Comparison of ENCODE assay signal across 1 cellular context in genomic region chr9:70441622-70442021, GRCh38.
A peak's percentile ranks its signal among the peaks of the same experiment; 100 is the strongest.
TF ChIP-seq lines count a peak whose summit lies in the region.

No MANE protein-coding gene starts in this region.

TF ChIP-seq in HepG2, 621 proteins besides CTCF, POLR2A, EP300 and RAD21 (continued from another document and continues in another):
- TF ChIP-seq HOMEZ (CRISPR knock-in tag; IDR thresholded peaks at IDR 0.05; ENCODE audit: low read depth) (0 out of 2 replicates have a peak, but pooled peaks have one; percentile 17), ZNF770 (CRISPR knock-in tag; IDR thresholded peaks at IDR 0.05) (no peak), SRSF1 (optimal IDR thresholded peaks at IDR 0.05; ENCODE audit: low read depth, low read length) (no peak), XRCC5 (optimal IDR thresholded peaks at IDR 0.05; ENCODE audit: low read length) (no peak), ZNF333 (CRISPR knock-in tag; IDR thresholded peaks at IDR 0.05; ENCODE audit: borderline replicate concordance) (no peak), RBM39 (IDR thresholded peaks at IDR 0.05; ENCODE audit: low read depth, low read length, poor library complexity, severe bottlenecking) (no peak), ATRX (CRISPR knock-in tag; IDR thresholded peaks at IDR 0.05; ENCODE audit: borderline replicate concordance) (no peak), ZNF609 (CRISPR knock-in tag; IDR thresholded peaks at IDR 0.05; ENCODE audit: borderline replicate concordance) (peak; percentile 86), ZNF446 (CRISPR knock-in tag; IDR thresholded peaks at IDR 0.05) (no peak), ZNF225 (CRISPR knock-in tag; IDR thresholded peaks at IDR 0.05) (no peak), ZNF883 (CRISPR knock-in tag; IDR thresholded peaks at IDR 0.05; ENCODE audit: not compliant biosample characterization) (no peak), ZNF619 (CRISPR knock-in tag; IDR thresholded peaks at IDR 0.05) (no peak), ZNF879 (CRISPR knock-in tag; IDR thresholded peaks at IDR 0.05) (no peak), ZNF678 (CRISPR knock-in tag; IDR thresholded peaks at IDR 0.05) (no peak), ZBTB34 (CRISPR knock-in tag; IDR thresholded peaks at IDR 0.05) (0 out of 2 replicates have a peak, but pooled peaks have one; percentile 26), CEBPG (CRISPR knock-in tag; IDR thresholded peaks at IDR 0.05) (peak; percentile 24; the same call in 1 of the 2 replicates), ZBTB7B (CRISPR knock-in tag; IDR thresholded peaks at IDR 0.05) (no peak), ETS1 (CRISPR knock-in tag; IDR thresholded peaks at IDR 0.05) (no peak), RXRB (CRISPR knock-in tag; IDR thresholded peaks at IDR 0.05; ENCODE audit: borderline replicate concordance) (peak; percentile 93), ZNF331 (CRISPR knock-in tag; IDR thresholded peaks at IDR 0.05) (no peak), FOXA1 (IDR thresholded peaks at IDR 0.05) (no peak), FOXA1 (CRISPR knock-in tag; IDR thresholded peaks at IDR 0.05) (peak; percentile 69), CCDC6 (CRISPR knock-in tag; IDR thresholded peaks at IDR 0.05) (no peak), ZMAT3 (CRISPR knock-in tag; conservative IDR thresholded peaks at IDR 0.05) (no peak), WIZ (CRISPR knock-in tag; IDR thresholded peaks at IDR 0.05) (no peak), ZNF205 (CRISPR knock-in tag; IDR thresholded peaks at IDR 0.05) (no peak), KDM3A (CRISPR knock-in tag; IDR thresholded peaks at IDR 0.05; ENCODE audit: low read depth) (no peak), MIER3 (CRISPR knock-in tag; IDR thresholded peaks at IDR 0.05; ENCODE audit: borderline replicate concordance) (peak; percentile 41; the same call in 1 of the 2 replicates), ZNF841 (CRISPR knock-in tag; IDR thresholded peaks at IDR 0.05; ENCODE audit: borderline replicate concordance) (no peak), SNRNP70 (IDR thresholded peaks at IDR 0.05; ENCODE audit: low read depth, low read length) (no peak)
- TF ChIP-seq, protein P1, sequence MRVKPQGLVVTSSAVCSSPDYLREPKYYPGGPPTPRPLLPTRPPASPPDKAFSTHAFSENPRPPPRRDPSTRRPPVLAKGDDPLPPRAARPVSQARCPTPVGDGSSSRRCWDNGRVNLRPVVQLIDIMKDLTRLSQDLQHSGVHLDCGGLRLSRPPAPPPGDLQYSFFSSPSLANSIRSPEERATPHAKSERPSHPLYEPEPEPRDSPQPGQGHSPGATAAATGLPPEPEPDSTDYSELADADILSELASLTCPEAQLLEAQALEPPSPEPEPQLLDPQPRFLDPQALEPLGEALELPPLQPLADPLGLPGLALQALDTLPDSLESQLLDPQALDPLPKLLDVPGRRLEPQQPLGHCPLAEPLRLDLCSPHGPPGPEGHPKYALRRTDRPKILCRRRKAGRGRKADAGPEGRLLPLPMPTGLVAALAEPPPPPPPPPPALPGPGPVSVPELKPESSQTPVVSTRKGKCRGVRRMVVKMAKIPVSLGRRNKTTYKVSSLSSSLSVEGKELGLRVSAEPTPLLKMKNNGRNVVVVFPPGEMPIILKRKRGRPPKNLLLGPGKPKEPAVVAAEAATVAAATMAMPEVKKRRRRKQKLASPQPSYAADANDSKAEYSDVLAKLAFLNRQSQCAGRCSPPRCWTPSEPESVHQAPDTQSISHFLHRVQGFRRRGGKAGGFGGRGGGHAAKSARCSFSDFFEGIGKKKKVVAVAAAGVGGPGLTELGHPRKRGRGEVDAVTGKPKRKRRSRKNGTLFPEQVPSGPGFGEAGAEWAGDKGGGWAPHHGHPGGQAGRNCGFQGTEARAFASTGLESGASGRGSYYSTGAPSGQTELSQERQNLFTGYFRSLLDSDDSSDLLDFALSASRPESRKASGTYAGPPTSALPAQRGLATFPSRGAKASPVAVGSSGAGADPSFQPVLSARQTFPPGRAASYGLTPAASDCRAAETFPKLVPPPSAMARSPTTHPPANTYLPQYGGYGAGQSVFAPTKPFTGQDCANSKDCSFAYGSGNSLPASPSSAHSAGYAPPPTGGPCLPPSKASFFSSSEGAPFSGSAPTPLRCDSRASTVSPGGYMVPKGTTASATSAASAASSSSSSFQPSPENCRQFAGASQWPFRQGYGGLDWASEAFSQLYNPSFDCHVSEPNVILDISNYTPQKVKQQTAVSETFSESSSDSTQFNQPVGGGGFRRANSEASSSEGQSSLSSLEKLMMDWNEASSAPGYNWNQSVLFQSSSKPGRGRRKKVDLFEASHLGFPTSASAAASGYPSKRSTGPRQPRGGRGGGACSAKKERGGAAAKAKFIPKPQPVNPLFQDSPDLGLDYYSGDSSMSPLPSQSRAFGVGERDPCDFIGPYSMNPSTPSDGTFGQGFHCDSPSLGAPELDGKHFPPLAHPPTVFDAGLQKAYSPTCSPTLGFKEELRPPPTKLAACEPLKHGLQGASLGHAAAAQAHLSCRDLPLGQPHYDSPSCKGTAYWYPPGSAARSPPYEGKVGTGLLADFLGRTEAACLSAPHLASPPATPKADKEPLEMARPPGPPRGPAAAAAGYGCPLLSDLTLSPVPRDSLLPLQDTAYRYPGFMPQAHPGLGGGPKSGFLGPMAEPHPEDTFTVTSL (CRISPR knock-in tag; IDR thresholded peaks at IDR 0.05; ENCODE audit: borderline replicate concordance): peak; percentile 74; the same call in 1 of the 2 replicates
- TF ChIP-seq, protein P2, sequence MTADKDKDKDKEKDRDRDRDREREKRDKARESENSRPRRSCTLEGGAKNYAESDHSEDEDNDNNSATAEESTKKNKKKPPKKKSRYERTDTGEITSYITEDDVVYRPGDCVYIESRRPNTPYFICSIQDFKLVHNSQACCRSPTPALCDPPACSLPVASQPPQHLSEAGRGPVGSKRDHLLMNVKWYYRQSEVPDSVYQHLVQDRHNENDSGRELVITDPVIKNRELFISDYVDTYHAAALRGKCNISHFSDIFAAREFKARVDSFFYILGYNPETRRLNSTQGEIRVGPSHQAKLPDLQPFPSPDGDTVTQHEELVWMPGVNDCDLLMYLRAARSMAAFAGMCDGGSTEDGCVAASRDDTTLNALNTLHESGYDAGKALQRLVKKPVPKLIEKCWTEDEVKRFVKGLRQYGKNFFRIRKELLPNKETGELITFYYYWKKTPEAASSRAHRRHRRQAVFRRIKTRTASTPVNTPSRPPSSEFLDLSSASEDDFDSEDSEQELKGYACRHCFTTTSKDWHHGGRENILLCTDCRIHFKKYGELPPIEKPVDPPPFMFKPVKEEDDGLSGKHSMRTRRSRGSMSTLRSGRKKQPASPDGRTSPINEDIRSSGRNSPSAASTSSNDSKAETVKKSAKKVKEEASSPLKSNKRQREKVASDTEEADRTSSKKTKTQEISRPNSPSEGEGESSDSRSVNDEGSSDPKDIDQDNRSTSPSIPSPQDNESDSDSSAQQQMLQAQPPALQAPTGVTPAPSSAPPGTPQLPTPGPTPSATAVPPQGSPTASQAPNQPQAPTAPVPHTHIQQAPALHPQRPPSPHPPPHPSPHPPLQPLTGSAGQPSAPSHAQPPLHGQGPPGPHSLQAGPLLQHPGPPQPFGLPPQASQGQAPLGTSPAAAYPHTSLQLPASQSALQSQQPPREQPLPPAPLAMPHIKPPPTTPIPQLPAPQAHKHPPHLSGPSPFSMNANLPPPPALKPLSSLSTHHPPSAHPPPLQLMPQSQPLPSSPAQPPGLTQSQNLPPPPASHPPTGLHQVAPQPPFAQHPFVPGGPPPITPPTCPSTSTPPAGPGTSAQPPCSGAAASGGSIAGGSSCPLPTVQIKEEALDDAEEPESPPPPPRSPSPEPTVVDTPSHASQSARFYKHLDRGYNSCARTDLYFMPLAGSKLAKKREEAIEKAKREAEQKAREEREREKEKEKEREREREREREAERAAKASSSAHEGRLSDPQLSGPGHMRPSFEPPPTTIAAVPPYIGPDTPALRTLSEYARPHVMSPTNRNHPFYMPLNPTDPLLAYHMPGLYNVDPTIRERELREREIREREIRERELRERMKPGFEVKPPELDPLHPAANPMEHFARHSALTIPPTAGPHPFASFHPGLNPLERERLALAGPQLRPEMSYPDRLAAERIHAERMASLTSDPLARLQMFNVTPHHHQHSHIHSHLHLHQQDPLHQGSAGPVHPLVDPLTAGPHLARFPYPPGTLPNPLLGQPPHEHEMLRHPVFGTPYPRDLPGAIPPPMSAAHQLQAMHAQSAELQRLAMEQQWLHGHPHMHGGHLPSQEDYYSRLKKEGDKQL (CRISPR knock-in tag; IDR thresholded peaks at IDR 0.05; ENCODE audit: low read depth): peak; percentile 62; the same call in 1 of the 2 replicates
- TF ChIP-seq, protein P3, sequence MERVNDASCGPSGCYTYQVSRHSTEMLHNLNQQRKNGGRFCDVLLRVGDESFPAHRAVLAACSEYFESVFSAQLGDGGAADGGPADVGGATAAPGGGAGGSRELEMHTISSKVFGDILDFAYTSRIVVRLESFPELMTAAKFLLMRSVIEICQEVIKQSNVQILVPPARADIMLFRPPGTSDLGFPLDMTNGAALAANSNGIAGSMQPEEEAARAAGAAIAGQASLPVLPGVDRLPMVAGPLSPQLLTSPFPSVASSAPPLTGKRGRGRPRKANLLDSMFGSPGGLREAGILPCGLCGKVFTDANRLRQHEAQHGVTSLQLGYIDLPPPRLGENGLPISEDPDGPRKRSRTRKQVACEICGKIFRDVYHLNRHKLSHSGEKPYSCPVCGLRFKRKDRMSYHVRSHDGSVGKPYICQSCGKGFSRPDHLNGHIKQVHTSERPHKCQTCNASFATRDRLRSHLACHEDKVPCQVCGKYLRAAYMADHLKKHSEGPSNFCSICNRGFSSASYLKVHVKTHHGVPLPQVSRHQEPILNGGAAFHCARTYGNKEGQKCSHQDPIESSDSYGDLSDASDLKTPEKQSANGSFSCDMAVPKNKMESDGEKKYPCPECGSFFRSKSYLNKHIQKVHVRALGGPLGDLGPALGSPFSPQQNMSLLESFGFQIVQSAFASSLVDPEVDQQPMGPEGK (CRISPR knock-in tag; IDR thresholded peaks at IDR 0.05): peak; percentile 58; the same call in 1 of the 2 replicates
